2 cellular contexts compared by ENCODE assay signal in genomic region chr3:193780810-193781472, GRCh38.
TF ChIP-seq lines count a peak whose summit lies in the region.

No MANE protein-coding gene starts in this region.

TF ChIP-seq in SK-N-SH treated with all-trans-retinoic acid at 6 μM for 48 hours, 23 proteins besides CTCF, POLR2A, EP300 and RAD21 (continued from another document):
- TF ChIP-seq, protein P1, sequence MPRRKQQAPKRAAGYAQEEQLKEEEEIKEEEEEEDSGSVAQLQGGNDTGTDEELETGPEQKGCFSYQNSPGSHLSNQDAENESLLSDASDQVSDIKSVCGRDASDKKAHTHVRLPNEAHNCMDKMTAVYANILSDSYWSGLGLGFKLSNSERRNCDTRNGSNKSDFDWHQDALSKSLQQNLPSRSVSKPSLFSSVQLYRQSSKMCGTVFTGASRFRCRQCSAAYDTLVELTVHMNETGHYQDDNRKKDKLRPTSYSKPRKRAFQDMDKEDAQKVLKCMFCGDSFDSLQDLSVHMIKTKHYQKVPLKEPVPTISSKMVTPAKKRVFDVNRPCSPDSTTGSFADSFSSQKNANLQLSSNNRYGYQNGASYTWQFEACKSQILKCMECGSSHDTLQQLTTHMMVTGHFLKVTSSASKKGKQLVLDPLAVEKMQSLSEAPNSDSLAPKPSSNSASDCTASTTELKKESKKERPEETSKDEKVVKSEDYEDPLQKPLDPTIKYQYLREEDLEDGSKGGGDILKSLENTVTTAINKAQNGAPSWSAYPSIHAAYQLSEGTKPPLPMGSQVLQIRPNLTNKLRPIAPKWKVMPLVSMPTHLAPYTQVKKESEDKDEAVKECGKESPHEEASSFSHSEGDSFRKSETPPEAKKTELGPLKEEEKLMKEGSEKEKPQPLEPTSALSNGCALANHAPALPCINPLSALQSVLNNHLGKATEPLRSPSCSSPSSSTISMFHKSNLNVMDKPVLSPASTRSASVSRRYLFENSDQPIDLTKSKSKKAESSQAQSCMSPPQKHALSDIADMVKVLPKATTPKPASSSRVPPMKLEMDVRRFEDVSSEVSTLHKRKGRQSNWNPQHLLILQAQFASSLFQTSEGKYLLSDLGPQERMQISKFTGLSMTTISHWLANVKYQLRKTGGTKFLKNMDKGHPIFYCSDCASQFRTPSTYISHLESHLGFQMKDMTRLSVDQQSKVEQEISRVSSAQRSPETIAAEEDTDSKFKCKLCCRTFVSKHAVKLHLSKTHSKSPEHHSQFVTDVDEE (CRISPR knock-in tag; IDR thresholded peaks at IDR 0.05), result no peak
- no peak for TF ChIP-seq TOX (CRISPR knock-in tag; IDR thresholded peaks at IDR 0.05; ENCODE audit: borderline replicate concordance)
- TF ChIP-seq ZFP3 (CRISPR knock-in tag; IDR thresholded peaks at IDR 0.05), result peak; percentile 60; the same call in 1 of the 2 replicates
- TF ChIP-seq ZC3H10 (CRISPR knock-in tag; IDR thresholded peaks at IDR 0.05), result no peak
- TF ChIP-seq ARNTL (CRISPR knock-in tag; IDR thresholded peaks at IDR 0.05; ENCODE audit: borderline replicate concordance, low read depth), result no peak
- TF ChIP-seq OSR1 (CRISPR knock-in tag; IDR thresholded peaks at IDR 0.05), result no peak
- TF ChIP-seq, protein P2, sequence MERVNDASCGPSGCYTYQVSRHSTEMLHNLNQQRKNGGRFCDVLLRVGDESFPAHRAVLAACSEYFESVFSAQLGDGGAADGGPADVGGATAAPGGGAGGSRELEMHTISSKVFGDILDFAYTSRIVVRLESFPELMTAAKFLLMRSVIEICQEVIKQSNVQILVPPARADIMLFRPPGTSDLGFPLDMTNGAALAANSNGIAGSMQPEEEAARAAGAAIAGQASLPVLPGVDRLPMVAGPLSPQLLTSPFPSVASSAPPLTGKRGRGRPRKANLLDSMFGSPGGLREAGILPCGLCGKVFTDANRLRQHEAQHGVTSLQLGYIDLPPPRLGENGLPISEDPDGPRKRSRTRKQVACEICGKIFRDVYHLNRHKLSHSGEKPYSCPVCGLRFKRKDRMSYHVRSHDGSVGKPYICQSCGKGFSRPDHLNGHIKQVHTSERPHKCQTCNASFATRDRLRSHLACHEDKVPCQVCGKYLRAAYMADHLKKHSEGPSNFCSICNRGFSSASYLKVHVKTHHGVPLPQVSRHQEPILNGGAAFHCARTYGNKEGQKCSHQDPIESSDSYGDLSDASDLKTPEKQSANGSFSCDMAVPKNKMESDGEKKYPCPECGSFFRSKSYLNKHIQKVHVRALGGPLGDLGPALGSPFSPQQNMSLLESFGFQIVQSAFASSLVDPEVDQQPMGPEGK (CRISPR knock-in tag; IDR thresholded peaks at IDR 0.05; ENCODE audit: borderline replicate concordance), result peak; percentile 85
- TF ChIP-seq ISL1 (CRISPR knock-in tag; IDR thresholded peaks at IDR 0.05), result peak; percentile 62
- TF ChIP-seq RARB (CRISPR knock-in tag; IDR thresholded peaks at IDR 0.05), result no peak
- no peak for TF ChIP-seq GLIS3 (CRISPR knock-in tag; IDR thresholded peaks at IDR 0.05)
- TF ChIP-seq, protein P3, sequence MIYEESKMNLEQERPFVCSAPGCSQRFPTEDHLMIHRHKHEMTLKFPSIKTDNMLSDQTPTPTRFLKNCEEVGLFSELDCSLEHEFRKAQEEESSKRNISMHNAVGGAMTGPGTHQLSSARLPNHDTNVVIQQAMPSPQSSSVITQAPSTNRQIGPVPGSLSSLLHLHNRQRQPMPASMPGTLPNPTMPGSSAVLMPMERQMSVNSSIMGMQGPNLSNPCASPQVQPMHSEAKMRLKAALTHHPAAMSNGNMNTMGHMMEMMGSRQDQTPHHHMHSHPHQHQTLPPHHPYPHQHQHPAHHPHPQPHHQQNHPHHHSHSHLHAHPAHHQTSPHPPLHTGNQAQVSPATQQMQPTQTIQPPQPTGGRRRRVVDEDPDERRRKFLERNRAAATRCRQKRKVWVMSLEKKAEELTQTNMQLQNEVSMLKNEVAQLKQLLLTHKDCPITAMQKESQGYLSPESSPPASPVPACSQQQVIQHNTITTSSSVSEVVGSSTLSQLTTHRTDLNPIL (CRISPR knock-in tag; IDR thresholded peaks at IDR 0.05; ENCODE audit: low read depth), result no peak
- TF ChIP-seq POU6F1 (CRISPR knock-in tag; IDR thresholded peaks at IDR 0.05; ENCODE audit: borderline replicate concordance, low read depth), result no peak
- TF ChIP-seq CSDC2 (CRISPR knock-in tag; IDR thresholded peaks at IDR 0.05), result no peak

TF ChIP-seq in HepG2, 621 proteins besides CTCF, POLR2A, EP300 and RAD21 (continued from another document and continues in another):
- TF ChIP-seq ZNF576 (CRISPR knock-in tag; IDR thresholded peaks at IDR 0.05), result no peak
- TF ChIP-seq FOXK1 (CRISPR knock-in tag; IDR thresholded peaks at IDR 0.05; ENCODE audit: borderline replicate concordance, low read depth), result no peak
- TF ChIP-seq, protein P4, sequence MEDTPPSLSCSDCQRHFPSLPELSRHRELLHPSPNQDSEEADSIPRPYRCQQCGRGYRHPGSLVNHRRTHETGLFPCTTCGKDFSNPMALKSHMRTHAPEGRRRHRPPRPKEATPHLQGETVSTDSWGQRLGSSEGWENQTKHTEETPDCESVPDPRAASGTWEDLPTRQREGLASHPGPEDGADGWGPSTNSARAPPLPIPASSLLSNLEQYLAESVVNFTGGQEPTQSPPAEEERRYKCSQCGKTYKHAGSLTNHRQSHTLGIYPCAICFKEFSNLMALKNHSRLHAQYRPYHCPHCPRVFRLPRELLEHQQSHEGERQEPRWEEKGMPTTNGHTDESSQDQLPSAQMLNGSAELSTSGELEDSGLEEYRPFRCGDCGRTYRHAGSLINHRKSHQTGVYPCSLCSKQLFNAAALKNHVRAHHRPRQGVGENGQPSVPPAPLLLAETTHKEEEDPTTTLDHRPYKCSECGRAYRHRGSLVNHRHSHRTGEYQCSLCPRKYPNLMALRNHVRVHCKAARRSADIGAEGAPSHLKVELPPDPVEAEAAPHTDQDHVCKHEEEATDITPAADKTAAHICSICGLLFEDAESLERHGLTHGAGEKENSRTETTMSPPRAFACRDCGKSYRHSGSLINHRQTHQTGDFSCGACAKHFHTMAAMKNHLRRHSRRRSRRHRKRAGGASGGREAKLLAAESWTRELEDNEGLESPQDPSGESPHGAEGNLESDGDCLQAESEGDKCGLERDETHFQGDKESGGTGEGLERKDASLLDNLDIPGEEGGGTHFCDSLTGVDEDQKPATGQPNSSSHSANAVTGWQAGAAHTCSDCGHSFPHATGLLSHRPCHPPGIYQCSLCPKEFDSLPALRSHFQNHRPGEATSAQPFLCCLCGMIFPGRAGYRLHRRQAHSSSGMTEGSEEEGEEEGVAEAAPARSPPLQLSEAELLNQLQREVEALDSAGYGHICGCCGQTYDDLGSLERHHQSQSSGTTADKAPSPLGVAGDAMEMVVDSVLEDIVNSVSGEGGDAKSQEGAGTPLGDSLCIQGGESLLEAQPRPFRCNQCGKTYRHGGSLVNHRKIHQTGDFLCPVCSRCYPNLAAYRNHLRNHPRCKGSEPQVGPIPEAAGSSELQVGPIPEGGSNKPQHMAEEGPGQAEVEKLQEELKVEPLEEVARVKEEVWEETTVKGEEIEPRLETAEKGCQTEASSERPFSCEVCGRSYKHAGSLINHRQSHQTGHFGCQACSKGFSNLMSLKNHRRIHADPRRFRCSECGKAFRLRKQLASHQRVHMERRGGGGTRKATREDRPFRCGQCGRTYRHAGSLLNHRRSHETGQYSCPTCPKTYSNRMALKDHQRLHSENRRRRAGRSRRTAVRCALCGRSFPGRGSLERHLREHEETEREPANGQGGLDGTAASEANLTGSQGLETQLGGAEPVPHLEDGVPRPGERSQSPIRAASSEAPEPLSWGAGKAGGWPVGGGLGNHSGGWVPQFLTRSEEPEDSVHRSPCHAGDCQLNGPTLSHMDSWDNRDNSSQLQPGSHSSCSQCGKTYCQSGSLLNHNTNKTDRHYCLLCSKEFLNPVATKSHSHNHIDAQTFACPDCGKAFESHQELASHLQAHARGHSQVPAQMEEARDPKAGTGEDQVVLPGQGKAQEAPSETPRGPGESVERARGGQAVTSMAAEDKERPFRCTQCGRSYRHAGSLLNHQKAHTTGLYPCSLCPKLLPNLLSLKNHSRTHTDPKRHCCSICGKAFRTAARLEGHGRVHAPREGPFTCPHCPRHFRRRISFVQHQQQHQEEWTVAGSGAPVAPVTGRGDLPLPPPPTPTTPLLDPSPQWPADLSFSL (CRISPR knock-in tag; IDR thresholded peaks at IDR 0.05), result no peak
- TF ChIP-seq STAG1 (CRISPR knock-in tag; IDR thresholded peaks at IDR 0.05), result peak; percentile 88
- TF ChIP-seq, protein P5, sequence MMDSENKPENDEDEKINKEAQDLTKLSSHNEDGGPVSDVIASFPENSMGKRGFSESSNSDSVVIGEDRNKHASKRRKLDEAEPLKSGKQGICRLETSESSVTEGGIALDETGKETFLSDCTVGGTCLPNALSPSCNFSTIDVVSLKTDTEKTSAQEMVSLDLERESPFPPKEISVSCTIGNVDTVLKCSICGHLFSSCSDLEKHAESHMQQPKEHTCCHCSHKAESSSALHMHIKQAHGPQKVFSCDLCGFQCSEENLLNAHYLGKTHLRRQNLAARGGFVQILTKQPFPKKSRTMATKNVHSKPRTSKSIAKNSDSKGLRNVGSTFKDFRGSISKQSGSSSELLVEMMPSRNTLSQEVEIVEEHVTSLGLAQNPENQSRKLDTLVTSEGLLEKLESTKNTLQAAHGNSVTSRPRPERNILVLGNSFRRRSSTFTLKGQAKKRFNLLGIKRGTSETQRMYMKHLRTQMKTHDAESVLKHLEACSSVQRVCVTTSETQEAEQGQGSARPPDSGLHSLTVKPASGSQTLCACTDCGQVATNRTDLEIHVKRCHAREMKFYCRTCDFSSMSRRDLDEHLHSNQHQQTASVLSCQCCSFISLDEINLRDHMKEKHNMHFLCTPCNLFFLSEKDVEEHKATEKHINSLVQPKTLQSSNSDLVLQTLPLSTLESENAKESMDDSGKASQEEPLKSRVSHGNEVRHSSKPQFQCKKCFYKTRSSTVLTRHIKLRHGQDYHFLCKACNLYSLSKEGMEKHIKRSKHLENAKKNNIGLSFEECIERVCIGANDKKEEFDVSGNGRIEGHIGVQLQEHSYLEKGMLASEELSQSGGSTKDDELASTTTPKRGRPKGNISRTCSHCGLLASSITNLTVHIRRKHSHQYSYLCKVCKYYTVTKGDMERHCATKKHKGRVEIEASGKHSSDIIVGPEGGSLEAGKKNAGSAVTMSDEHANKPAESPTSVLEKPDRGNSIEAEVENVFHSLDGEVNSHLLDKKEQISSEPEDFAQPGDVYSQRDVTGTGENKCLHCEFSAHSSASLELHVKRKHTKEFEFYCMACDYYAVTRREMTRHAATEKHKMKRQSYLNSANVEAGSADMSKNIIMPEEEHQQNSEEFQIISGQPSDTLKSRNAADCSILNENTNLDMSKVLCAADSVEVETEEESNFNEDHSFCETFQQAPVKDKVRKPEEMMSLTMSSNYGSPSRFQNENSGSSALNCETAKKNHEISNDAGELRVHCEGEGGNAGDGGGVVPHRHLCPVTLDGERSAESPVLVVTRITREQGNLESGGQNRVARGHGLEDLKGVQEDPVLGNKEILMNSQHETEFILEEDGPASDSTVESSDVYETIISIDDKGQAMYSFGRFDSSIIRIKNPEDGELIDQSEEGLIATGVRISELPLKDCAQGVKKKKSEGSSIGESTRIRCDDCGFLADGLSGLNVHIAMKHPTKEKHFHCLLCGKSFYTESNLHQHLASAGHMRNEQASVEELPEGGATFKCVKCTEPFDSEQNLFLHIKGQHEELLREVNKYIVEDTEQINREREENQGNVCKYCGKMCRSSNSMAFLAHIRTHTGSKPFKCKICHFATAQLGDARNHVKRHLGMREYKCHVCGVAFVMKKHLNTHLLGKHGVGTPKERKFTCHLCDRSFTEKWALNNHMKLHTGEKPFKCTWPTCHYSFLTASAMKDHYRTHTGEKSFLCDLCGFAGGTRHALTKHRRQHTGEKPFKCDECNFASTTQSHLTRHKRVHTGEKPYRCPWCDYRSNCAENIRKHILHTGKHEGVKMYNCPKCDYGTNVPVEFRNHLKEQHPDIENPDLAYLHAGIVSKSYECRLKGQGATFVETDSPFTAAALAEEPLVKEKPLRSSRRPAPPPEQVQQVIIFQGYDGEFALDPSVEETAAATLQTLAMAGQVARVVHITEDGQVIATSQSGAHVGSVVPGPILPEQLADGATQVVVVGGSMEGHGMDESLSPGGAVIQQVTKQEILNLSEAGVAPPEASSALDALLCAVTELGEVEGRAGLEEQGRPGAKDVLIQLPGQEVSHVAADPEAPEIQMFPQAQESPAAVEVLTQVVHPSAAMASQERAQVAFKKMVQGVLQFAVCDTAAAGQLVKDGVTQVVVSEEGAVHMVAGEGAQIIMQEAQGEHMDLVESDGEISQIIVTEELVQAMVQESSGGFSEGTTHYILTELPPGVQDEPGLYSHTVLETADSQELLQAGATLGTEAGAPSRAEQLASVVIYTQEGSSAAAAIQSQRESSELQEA (CRISPR knock-in tag; IDR thresholded peaks at IDR 0.05; ENCODE audit: not compliant biosample characterization), result no peak
- no peak for TF ChIP-seq ZNF660 (CRISPR knock-in tag; IDR thresholded peaks at IDR 0.05; ENCODE audit: borderline replicate concordance, low read depth)
- 0 out of 2 replicates have a peak, but pooled peaks have one; percentile 26 for TF ChIP-seq KLF11 (CRISPR knock-in tag; IDR thresholded peaks at IDR 0.05)
- no peak for TF ChIP-seq REL (CRISPR knock-in tag; conservative IDR thresholded peaks at IDR 0.05)
- TF ChIP-seq MBD4 (IDR thresholded peaks at IDR 0.05; ENCODE audit: borderline replicate concordance, low read length), result no peak
- TF ChIP-seq ZNF30 (CRISPR knock-in tag; IDR thresholded peaks at IDR 0.05), result no peak
- peak; percentile 20; the same call in 1 of the 2 replicates for TF ChIP-seq ZFX (CRISPR knock-in tag; IDR thresholded peaks at IDR 0.05; ENCODE audit: low read depth)
- no peak for TF ChIP-seq MBNL3 (CRISPR knock-in tag; conservative IDR thresholded peaks at IDR 0.05)
- TF ChIP-seq, protein P6, sequence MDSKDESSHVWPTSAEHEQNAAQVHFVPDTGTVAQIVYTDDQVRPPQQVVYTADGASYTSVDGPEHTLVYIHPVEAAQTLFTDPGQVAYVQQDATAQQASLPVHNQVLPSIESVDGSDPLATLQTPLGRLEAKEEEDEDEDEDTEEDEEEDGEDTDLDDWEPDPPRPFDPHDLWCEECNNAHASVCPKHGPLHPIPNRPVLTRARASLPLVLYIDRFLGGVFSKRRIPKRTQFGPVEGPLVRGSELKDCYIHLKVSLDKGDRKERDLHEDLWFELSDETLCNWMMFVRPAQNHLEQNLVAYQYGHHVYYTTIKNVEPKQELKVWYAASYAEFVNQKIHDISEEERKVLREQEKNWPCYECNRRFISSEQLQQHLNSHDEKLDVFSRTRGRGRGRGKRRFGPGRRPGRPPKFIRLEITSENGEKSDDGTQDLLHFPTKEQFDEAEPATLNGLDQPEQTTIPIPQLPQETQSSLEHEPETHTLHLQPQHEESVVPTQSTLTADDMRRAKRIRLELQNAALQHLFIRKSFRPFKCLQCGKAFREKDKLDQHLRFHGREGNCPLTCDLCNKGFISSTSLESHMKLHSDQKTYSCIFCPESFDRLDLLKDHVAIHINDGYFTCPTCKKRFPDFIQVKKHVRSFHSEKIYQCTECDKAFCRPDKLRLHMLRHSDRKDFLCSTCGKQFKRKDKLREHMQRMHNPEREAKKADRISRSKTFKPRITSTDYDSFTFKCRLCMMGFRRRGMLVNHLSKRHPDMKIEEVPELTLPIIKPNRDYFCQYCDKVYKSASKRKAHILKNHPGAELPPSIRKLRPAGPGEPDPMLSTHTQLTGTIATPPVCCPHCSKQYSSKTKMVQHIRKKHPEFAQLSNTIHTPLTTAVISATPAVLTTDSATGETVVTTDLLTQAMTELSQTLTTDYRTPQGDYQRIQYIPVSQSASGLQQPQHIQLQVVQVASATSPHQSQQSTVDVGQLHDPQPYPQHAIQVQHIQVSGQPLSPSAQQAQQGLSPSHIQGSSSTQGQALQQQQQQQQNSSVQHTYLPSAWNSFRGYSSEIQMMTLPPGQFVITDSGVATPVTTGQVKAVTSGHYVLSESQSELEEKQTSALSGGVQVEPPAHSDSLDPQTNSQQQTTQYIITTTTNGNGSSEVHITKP (CRISPR knock-in tag; IDR thresholded peaks at IDR 0.05; ENCODE audit: low read depth), result no peak
